19 cellular contexts compared by ENCODE assay signal in genomic region chr10:68424454-68425014, GRCh38. TPM values are rescaled to one million over a fixed set of nuclear protein-coding genes. Genes with fewer than 3 reads are reported as not detected.
DNase-seq lines count a peak whose midpoint lies in the region; ATAC-seq and TF ChIP-seq lines count a peak whose summit lies in the region.
"Had no signal": no experiment of that assay in that cellular context is flagged by ENCODE, and none has a peak within 500 bp of the region (broad histone marks: within the 10 kb centered on the region; RNA-seq: fewer than 3 reads in every experiment).

No MANE protein-coding gene starts in this region.

- no peaks in the 10 kb centered on the region for H4K20me1 ChIP-seq in SK-N-SH (ENCODE audit: insufficient read depth)

- H3K9me3 ChIP-seq in right atrium auricular region (no peaks in the 10 kb centered on the region), neuronal stem cell (replicated peaks in 1 of 2; ENCODE audit: control insufficient read depth in 2 of 2, insufficient read depth in 1 of 2, low read depth in 1 of 2, low read length in 2 of 2) (no peaks in the 10 kb centered on the region), SK-N-SH (no peaks in the 10 kb centered on the region)
- H3K9me3 ChIP-seq: BLaER1 treated with 17β-estradiol and CSF1 and Interleukin-3, amounts not matched to agents 10 nM and 100 nM; SJCRH30 had no signal

- peaks cover 3% of the 10 kb centered on the region for H3K79me1 ChIP-seq in neuronal stem cell (ENCODE audit: low read depth, low read length)

- H3K4me2 ChIP-seq in neuronal stem cell (ENCODE audit: insufficient read depth, low read length, poor library complexity, severe bottlenecking) (no peak overlapping the region), SK-N-SH (no peak overlapping the region)

- H4K8ac ChIP-seq in neuronal stem cell (ENCODE audit: low read depth, low read length) = no peak overlapping the region

- no peaks in the 10 kb centered on the region for H3K27me3 ChIP-seq in right atrium auricular region
- no peaks in the 10 kb centered on the region for H3K27me3 ChIP-seq in neuronal stem cell (ENCODE audit: control insufficient read depth in 3 of 3, insufficient read depth in 3 of 3, low read depth in 1 of 3, low read length in 3 of 3)
- H3K27me3 ChIP-seq in SK-N-SH (ENCODE audit: insufficient read depth) = no peaks in the 10 kb centered on the region
- H3K27me3 ChIP-seq: BLaER1 treated with 17β-estradiol and CSF1 and Interleukin-3, amounts not matched to agents 10 nM and 100 nM; SJCRH30 had no signal

- TF ChIP-seq CTCF in right atrium auricular region (IDR thresholded peaks at IDR 0.05) (no peak), chondrocyte (IDR thresholded peaks at IDR 0.05) (no peak), SK-N-SH (IDR thresholded peaks at IDR 0.05) (no peak)

- H3K9me2 ChIP-seq in SK-N-SH = no peaks in the 10 kb centered on the region

- WGBS in neuronal stem cell (ENCODE audit: extremely low coverage in 2 of 2, insufficient read length in 2 of 2, insufficient replicate concordance in 1 of 2), 2 donors = no CpG with 5 or more reads among the region's 20 CpGs
- WGBS in SK-N-SH (ENCODE audit: low lambda C conversion rate) = 94% methylated on average over 20 of the region's 20 CpGs

- TF ChIP-seq RAD21 in SK-N-SH (IDR thresholded peaks at IDR 0.05; ENCODE audit: low read length) = no peak

- H3K9ac ChIP-seq in neuronal stem cell (ENCODE audit: low read depth, low read length, poor library complexity) = no peak overlapping the region
- H3K9ac ChIP-seq in SK-N-SH = no peak overlapping the region
- H3K9ac ChIP-seq: BLaER1 treated with 17β-estradiol and CSF1 and Interleukin-3, amounts not matched to agents 10 nM and 100 nM had no signal

- no peaks in the 10 kb centered on the region for H3K27me3 Mint-ChIP-seq in chondrocyte (ENCODE audit: low read depth)
- H3K27me3 Mint-ChIP-seq: CD8-positive, alpha-beta memory T cell had no signal

- H3K18ac ChIP-seq in neuronal stem cell (ENCODE audit: low read length) = no peak overlapping the region

- H3K27ac ChIP-seq in right atrium auricular region = no peak overlapping the region
- no peak overlapping the region for H3K27ac ChIP-seq in neuronal stem cell (replicated peaks; ENCODE audit: low read length)
- no peak overlapping the region for H3K27ac ChIP-seq in SK-N-SH (ENCODE audit: low read depth in 2 of 2, low read length in 1 of 2)
- H3K27ac ChIP-seq: SJCRH30 had no signal

- no peak overlapping the region for H2AFZ ChIP-seq in neuronal stem cell (ENCODE audit: low read length)
- H2AFZ ChIP-seq in SK-N-SH (ENCODE audit: low read depth) = no peak overlapping the region

- H2BK15ac ChIP-seq in neuronal stem cell (ENCODE audit: low read length) = no peak overlapping the region

- H2AK5ac ChIP-seq in neuronal stem cell (ENCODE audit: low read depth, low read length) = no peak overlapping the region

- no peak overlapping the region for H4K91ac ChIP-seq in neuronal stem cell (ENCODE audit: low read depth, low read length, poor library complexity)

- no peaks in the 10 kb centered on the region for H3K36me3 ChIP-seq in right atrium auricular region
- H3K36me3 ChIP-seq in neuronal stem cell (replicated peaks in 1 of 2; ENCODE audit: control insufficient read depth in 2 of 2, insufficient read depth in 2 of 2, low read length in 2 of 2) = peaks cover 26 to 84% of the 10 kb centered on the region in 2 donors
- peaks cover 3 to 45% of the 10 kb centered on the region in 2 experiments for H3K36me3 ChIP-seq in SK-N-SH (replicated peaks in 1 of 2; ENCODE audit: control insufficient read depth in 1 of 2, insufficient read depth in 2 of 2, low read length in 1 of 2)

- H3K4ac ChIP-seq in neuronal stem cell (ENCODE audit: low read length) = no peak overlapping the region

- CTCF ChIA-PET in SK-N-SH (lab: Yijun Ruan, JAX) = no interaction called here

- intact Hi-C loops in left cardiac atrium (cut with DNase I) = no loop called here

- H3K4me3 ChIP-seq in right atrium auricular region = no peak overlapping the region
- H3K4me3 ChIP-seq in neuronal stem cell (ENCODE audit: low read length in 2 of 2) = peak overlapping the region in 1 of 2 donors; percentile 47
- H3K4me3 ChIP-seq in SK-N-SH (ENCODE audit: low read depth in 2 of 2, low read length in 1 of 2) = no peak overlapping the region
- H3K4me3 ChIP-seq: BLaER1 treated with 17β-estradiol and CSF1 and Interleukin-3, amounts not matched to agents 10 nM and 100 nM; SJCRH30 had no signal

- H3K27ac Mint-ChIP-seq in chondrocyte (ENCODE audit: unreplicated experiment) = peak overlapping the region; percentile 28

- ATAC-seq in left cardiac atrium (no peak), GM18861 (IDR thresholded peaks at IDR 0.05; ENCODE audit: unreplicated experiment) (no peak), GM18498 (IDR thresholded peaks at IDR 0.05; ENCODE audit: unreplicated experiment) (no peak)

- H3K4me1 ChIP-seq in right atrium auricular region = no peaks in the 10 kb centered on the region
- no peaks in the 10 kb centered on the region for H3K4me1 ChIP-seq in neuronal stem cell (ENCODE audit: control insufficient read depth in 2 of 2, insufficient read depth in 1 of 2, low read depth in 1 of 2, low read length in 2 of 2)
- no peaks in the 10 kb centered on the region for H3K4me1 ChIP-seq in SK-N-SH (ENCODE audit: control insufficient read depth in 1 of 2, insufficient read depth in 2 of 2, low read depth in 1 of 2, low read length in 1 of 2)
- H3K4me1 ChIP-seq: SJCRH30 had no signal

- H2BK120ac ChIP-seq in neuronal stem cell (ENCODE audit: low read depth, low read length) = no peak overlapping the region

- H3K4me3 Mint-ChIP-seq in chondrocyte (ENCODE audit: unreplicated experiment) = no peak overlapping the region
- H3K4me3 Mint-ChIP-seq: CD8-positive, alpha-beta memory T cell had no signal

- H3K79me2 ChIP-seq in SK-N-SH (ENCODE audit: insufficient read depth) = no peaks in the 10 kb centered on the region; the same call in 1 of the 2 replicates

- no peaks in the 10 kb centered on the region for H3K9me3 Mint-ChIP-seq in chondrocyte (ENCODE audit: low read depth)
- H3K9me3 Mint-ChIP-seq: CD8-positive, alpha-beta memory T cell had no signal

- no peak for TF ChIP-seq EP300 in SK-N-SH (IDR thresholded peaks at IDR 0.05; ENCODE audit: borderline replicate concordance in 1 of 2, low read depth in 1 of 2, low read length in 1 of 2)

- no peak overlapping the region for H2BK12ac ChIP-seq in neuronal stem cell (ENCODE audit: low read length)

- no peaks in the 10 kb centered on the region for H3K4me1 Mint-ChIP-seq in chondrocyte (ENCODE audit: low read depth)

- peak; percentile 28 for DNase-seq in right atrium auricular region (ENCODE audit: low spot score)
- no peak for DNase-seq in left cardiac atrium
- DNase-seq in chondrocyte (ENCODE audit: low spot score) = no peak
- DNase-seq in neuronal stem cell (ENCODE audit: low spot score) = no peak
- DNase-seq in SK-N-SH = no peak
- DNase-seq: ACHN; Calu3; CD8-positive, alpha-beta memory T cell; DMS153; Kasumi-1; NCI-H1417 treated with DMSO at 0.1 percent for 48 hours; NCI-H187; NCI-H446 treated with DMSO at 0.1 percent for 48 hours; NCI-H526 treated with DMSO at 0.1 percent for 48 hours; OCI-M1; SJCRH30 had no signal

- peaks cover 7% of the 10 kb centered on the region for H3K36me3 Mint-ChIP-seq in chondrocyte (ENCODE audit: low read depth)

- H2BK5ac ChIP-seq in neuronal stem cell (ENCODE audit: low read length) = no peak overlapping the region

- POLR2A ChIA-PET in SK-N-SH (lab: Yijun Ruan, JAX) = no interaction called here

- H3F3A ChIP-seq in SK-N-SH (replicated peaks; ENCODE audit: insufficient read depth) = peaks cover 2% of the 10 kb centered on the region

- H3K14ac ChIP-seq in neuronal stem cell (ENCODE audit: low read length) = peak overlapping the region; percentile 56

- no peak overlapping the region for H3K23ac ChIP-seq in neuronal stem cell (ENCODE audit: low read depth, low read length, poor library complexity)

TF ChIP-seq in SK-N-SH, 30 proteins besides CTCF, POLR2A, EP300 and RAD21 (continues in another document):
- no peak for TF ChIP-seq FOXJ3 (CRISPR knock-in tag; IDR thresholded peaks at IDR 0.05)
- no peak for TF ChIP-seq IRF3 (IDR thresholded peaks at IDR 0.05; ENCODE audit: low read depth, low read length)

RNA-seq across cellular contexts. Expression of gene RUFY2, which starts 17.5 kb away (rescaled TPM):
- total RNA-seq in right atrium auricular region (10 to 100 TPM in 1 of 2 donors, 1 to 10 TPM in 1; 8.3 to 11.0 TPM), left cardiac atrium (10 to 100 TPM in 1 of 2 donors, 1 to 10 TPM in 1; 8.1 to 10.7 TPM), chondrocyte (19.8 to 22.3 TPM (median 20.2 TPM) in 3 replicates)
- 13.6 TPM for polyA plus RNA-seq in neuronal stem cell (2013, experiment 1 of 2)
- polyA plus RNA-seq in neuronal stem cell (2013, experiment 2 of 2) = 15.0 TPM
- 6.2 and 9.0 TPM in 2 replicates for polyA plus RNA-seq in SK-N-SH (2012; rRNA removed)
- polyA plus RNA-seq in SK-N-SH (2012; cell fraction: cytosol; rRNA removed) = 8.0 and 9.2 TPM in 2 replicates
- polyA plus RNA-seq in SK-N-SH (2012; cell fraction: nucleus; rRNA removed) = 7.2 and 17.6 TPM in 2 replicates

RNA-seq across cellular contexts. Expression of gene DNA2, which starts 47.2 kb away (rescaled TPM):
- total RNA-seq in right atrium auricular region = 1 to 10 TPM in 1 of 2 donors, under 1 TPM in 1; 0.90 to 1.3 TPM
- 1 to 10 TPM; 3.3 to 3.9 TPM for total RNA-seq in left cardiac atrium
- 2.9 to 10.2 TPM (median 6.8 TPM) in 3 replicates for total RNA-seq in chondrocyte
- 20.9 TPM for polyA plus RNA-seq in neuronal stem cell (2013, experiment 1 of 2)
- 21.8 TPM for polyA plus RNA-seq in neuronal stem cell (2013, experiment 2 of 2)
- 2.5 and 3.9 TPM in 2 replicates for polyA plus RNA-seq in SK-N-SH (2012; rRNA removed)
- 3.4 and 4.0 TPM in 2 replicates for polyA plus RNA-seq in SK-N-SH (2012; cell fraction: cytosol; rRNA removed)
- polyA plus RNA-seq in SK-N-SH (2012; cell fraction: nucleus; rRNA removed) = 2.6 and 7.8 TPM in 2 replicates
